ENCODE assay signal across 13 cellular contexts in genomic region chr19:13887529-13887928, GRCh38. TPM values are rescaled to one million over a fixed set of nuclear protein-coding genes. Genes with fewer than 3 reads are reported as not detected.
DNase-seq lines count a peak whose midpoint lies in the region; ATAC-seq and TF ChIP-seq lines count a peak whose summit lies in the region.
"Had no signal": no experiment of that assay in that cellular context is flagged by ENCODE, and none has a peak within 500 bp of the region (broad histone marks: within the 10 kb centered on the region; RNA-seq: fewer than 3 reads in every experiment).

No MANE protein-coding gene starts in this region.

- in situ Hi-C loops in transverse colon (cut with MboI; ENCODE audit: low pct_ligation_motif_present in 1 of 4, low pct_unique_long_range_greater_than_20kb in 1 of 4, low sequenced_read_pairs in 3 of 4) = loop anchor here in 2 of 4 donors (10.0 to 25.0 kb wide), 2 partner anchors 167 to 175 kb away; partner anchors contain the start of genes MISP3 (in 1 of the 2) and PALM3 (in 1 of the 2)

- H3K9me3 ChIP-seq in esophagus (ENCODE audit: control insufficient read depth in 2 of 2, insufficient read depth in 1 of 2, low read depth in 1 of 2, low read length in 1 of 2) (no peaks in the 10 kb centered on the region), transverse colon (no peaks in the 10 kb centered on the region)

- no peak overlapping the region for H3K4me3 ChIP-seq in esophagus (ENCODE audit: low read depth in 1 of 2, low read length in 2 of 2)
- H3K4me3 ChIP-seq in transverse colon = no peak overlapping the region

- 40 to 48% methylated on average over 5 of the region's 5 CpGs for whole genome bisulfite sequencing in esophagus, 2 donors
- 33 to 45% methylated on average over 4 to 5 of the region's 5 CpGs for WGBS in transverse colon (ENCODE audit: low coverage in 1 of 2), 2 donors

- H3K27ac Mint-ChIP-seq in activated T-cell treated with anti-CD3 and anti-CD28 coated beads, Interleukin-2, amount 50 U/mL, for 72 hours = no peak overlapping the region
- H3K27ac Mint-ChIP-seq: activated naive CD8-positive, alpha-beta T cell treated with anti-CD3 and anti-CD28 coated beads, Interleukin-2, amount 10 ng/mL, durations not matched to agents 7 days and 5 days had no signal

- no peak for TF ChIP-seq EP300 in transverse colon (IDR thresholded peaks at IDR 0.05; ENCODE audit: low read depth)

- peak; percentile 46 to 48 for ATAC-seq in activated T-cell treated with anti-CD3 and anti-CD28 coated beads, Interleukin-2, amount 50 U/mL, for 72 hours (replicated peaks in 1 of 2)
- ATAC-seq in omental fat pad (ENCODE audit: low FRiP score) = no peak

- no peak for TF ChIP-seq CTCF in transverse colon (IDR thresholded peaks at IDR 0.05)
- no peak for TF ChIP-seq CTCF in omental fat pad (IDR thresholded peaks at IDR 0.05)

- H3K27me3 Mint-ChIP-seq in activated T-cell treated with anti-CD3 and anti-CD28 coated beads, Interleukin-2, amount 50 U/mL, for 72 hours (ENCODE audit: low read depth) = no peaks in the 10 kb centered on the region
- H3K27me3 Mint-ChIP-seq: activated naive CD8-positive, alpha-beta T cell treated with anti-CD3 and anti-CD28 coated beads, Interleukin-2, amount 10 ng/mL, durations not matched to agents 7 days and 5 days had no signal

- TF ChIP-seq POLR2A in transverse colon (IDR thresholded peaks at IDR 0.05) = no peak

- H3K4me1 ChIP-seq in esophagus (ENCODE audit: control insufficient read depth in 2 of 2, insufficient read depth in 2 of 2, low read length in 1 of 2) (peaks cover 11 to 29% of the 10 kb centered on the region in 2 donors), transverse colon (peaks cover 11 to 45% (median 23%) of the 10 kb centered on the region in 4 donors)
- H3K4me1 ChIP-seq: parathyroid adenoma had no signal

- H3K27ac ChIP-seq in esophagus (ENCODE audit: low read depth in 2 of 2, low read length in 1 of 2) = peak overlapping the region; percentile 97 to 98
- peak overlapping the region; percentile 71 to 77 (median 74) for H3K27ac ChIP-seq in transverse colon
- H3K27ac ChIP-seq: parathyroid adenoma had no signal

- no peaks in the 10 kb centered on the region for H3K36me3 Mint-ChIP-seq in activated T-cell treated with anti-CD3 and anti-CD28 coated beads, Interleukin-2, amount 50 U/mL, for 72 hours (ENCODE audit: insufficient read depth in 2 of 2)
- H3K36me3 Mint-ChIP-seq: activated naive CD8-positive, alpha-beta T cell treated with anti-CD3 and anti-CD28 coated beads, Interleukin-2, amount 10 ng/mL, durations not matched to agents 7 days and 5 days had no signal

- peaks cover 11% of the 10 kb centered on the region for H3K4me1 Mint-ChIP-seq in activated T-cell treated with anti-CD3 and anti-CD28 coated beads, Interleukin-2, amount 50 U/mL, for 72 hours (ENCODE audit: low read depth)

- DNase-seq in activated T-cell treated with anti-CD3 and anti-CD28 coated beads, Interleukin-2, amount 50 U/mL, for 72 hours = no peak
- no peak for DNase-seq in activated T-cell treated with anti-CD3 and anti-CD28 coated beads, Interleukin-2, amount 50 U/mL, for 1 hour
- no peak for DNase-seq in transverse colon
- DNase-seq in omental fat pad (ENCODE audit: low spot score) = no peak
- DNase-seq in islet precursor cell = no peak
- DNase-seq: activated CD4-positive, CD25-positive, alpha-beta regulatory T cell treated with anti-CD3 and anti-CD28 coated beads, Interleukin-2, amount 50 U/mL, for 72 hours; activated naive CD8-positive, alpha-beta T cell treated with anti-CD3 and anti-CD28 coated beads, Interleukin-2, amount 10 ng/mL, durations not matched to agents 7 days and 5 days; kidney; NCI-H2081 had no signal

- H3K36me3 ChIP-seq in esophagus (ENCODE audit: control insufficient read depth in 2 of 2, insufficient read depth in 2 of 2, low read length in 1 of 2) = no peaks in the 10 kb centered on the region
- no peaks in the 10 kb centered on the region for H3K36me3 ChIP-seq in transverse colon

- intact Hi-C loops in transverse colon (cut with DNase I; ENCODE audit: low total_unique reads) = no loop called here

- H3K9me3 Mint-ChIP-seq in activated T-cell treated with anti-CD3 and anti-CD28 coated beads, Interleukin-2, amount 50 U/mL, for 72 hours = no peaks in the 10 kb centered on the region
- H3K9me3 Mint-ChIP-seq: activated naive CD8-positive, alpha-beta T cell treated with anti-CD3 and anti-CD28 coated beads, Interleukin-2, amount 10 ng/mL, durations not matched to agents 7 days and 5 days had no signal

- H3K4me3 Mint-ChIP-seq in activated T-cell treated with anti-CD3 and anti-CD28 coated beads, Interleukin-2, amount 50 U/mL, for 72 hours = peak overlapping the region in 1 of 2 donors; percentile 43
- H3K4me3 Mint-ChIP-seq: activated naive CD8-positive, alpha-beta T cell treated with anti-CD3 and anti-CD28 coated beads, Interleukin-2, amount 10 ng/mL, durations not matched to agents 7 days and 5 days had no signal

- no peaks in the 10 kb centered on the region for H3K27me3 ChIP-seq in esophagus (ENCODE audit: control insufficient read depth in 1 of 2, insufficient read depth in 2 of 2, low read length in 2 of 2)
- no peaks in the 10 kb centered on the region for H3K27me3 ChIP-seq in transverse colon

RNA-seq across cellular contexts. Expression of gene NANOS3, which starts 10.6 kb away (rescaled TPM):
- total RNA-seq in activated T-cell treated with anti-CD3 and anti-CD28 coated beads, Interleukin-2, amount 50 U/mL, for 72 hours = 1 to 10 TPM; 3.1 to 3.8 TPM
- not detected for polyA plus RNA-seq in esophagus
- total RNA-seq in transverse colon (not detected), omental fat pad (not detected)
- total RNA-seq: ureter had no signal

RNA-seq across cellular contexts. Expression of gene BRME1, which starts 18.4 kb away (rescaled TPM):
- total RNA-seq in activated T-cell treated with anti-CD3 and anti-CD28 coated beads, Interleukin-2, amount 50 U/mL, for 72 hours = 10 to 100 TPM; 13.2 to 15.7 TPM
- 10 to 100 TPM in 1 of 2 donors, 1 to 10 TPM in 1; 7.5 to 13.0 TPM for polyA plus RNA-seq in esophagus
- 100 to 1,000 TPM in 1 of 4 donors, 1 to 10 TPM in 3; 5.2 to 102 (median 6.7) TPM for total RNA-seq in transverse colon
- total RNA-seq in omental fat pad = under 1 TPM in 2 of 4 donors, not detected in 2; 0.46 to 0.95 TPM

RNA-seq across cellular contexts. Expression of gene CC2D1A, which starts 18.5 kb away (rescaled TPM):
- total RNA-seq in activated T-cell treated with anti-CD3 and anti-CD28 coated beads, Interleukin-2, amount 50 U/mL, for 72 hours = 10 to 100 TPM; 39.4 to 44.7 TPM
- 10 to 100 TPM; 34.0 to 58.9 TPM for polyA plus RNA-seq in esophagus
- total RNA-seq in transverse colon (100 to 1,000 TPM; 113 to 294 (median 177) TPM), omental fat pad (10 to 100 TPM; 12.3 to 24.9 (median 15.6) TPM)

RNA-seq across cellular contexts. Expression of gene PODNL1, which starts 50.7 kb away (rescaled TPM):
- under 1 TPM in 1 of 2 donors, not detected in 1; 0.81 TPM for total RNA-seq in activated T-cell treated with anti-CD3 and anti-CD28 coated beads, Interleukin-2, amount 50 U/mL, for 72 hours
- polyA plus RNA-seq in esophagus = 1 to 10 TPM; 3.9 to 5.3 TPM
- total RNA-seq in transverse colon = 10 to 100 TPM in 1 of 4 donors, 1 to 10 TPM in 3; 3.0 to 15.3 (median 3.2) TPM
- total RNA-seq in omental fat pad = not detected
- total RNA-seq: A673 had no signal

Comparison
In these comparisons a context has a peak if more than half of its experiments do, and no peak if none do; other contexts are left out.
1. RNA of gene NANOS3, which starts 10.6 kb away (total RNA-seq): 3.1 to 3.8 TPM in activated T-cell treated with anti-CD3 and anti-CD28 coated beads, Interleukin-2, amount 50 U/mL, for 72 hours; not detected in transverse colon and not detected in omental fat pad; every median in the first group is over 4 times any median in the second.